In genomic region chr3:105722943-105723556, GRCh38 we compare ENCODE assay signal across 10 cellular contexts.
DNase-seq lines count a peak whose midpoint lies in the region; ATAC-seq, FAIRE-seq and TF ChIP-seq lines count a peak whose summit lies in the region.
"Had no signal": no experiment of that assay in that cellular context is flagged by ENCODE, and none has a peak within 500 bp of the region (broad histone marks: within the 10 kb centered on the region; RNA-seq: fewer than 3 reads in every experiment).

No MANE protein-coding gene starts in this region.

- H4K20me1 ChIP-seq in K562 (replicated peaks; ENCODE audit: control insufficient read depth, insufficient read depth, low read length), result no peaks in the 10 kb centered on the region

- intact Hi-C loops in K562 (cut with micrococcal nuclease), result no loop called here
- intact Hi-C loops in aorta (cut with DNase I), result no loop called here

- no peak for TF ChIP-seq RAD21 in K562 (CRISPR knock-in tag; conservative IDR thresholded peaks at IDR 0.05 in 1 of 2, IDR thresholded peaks at IDR 0.05 in 1 of 2)

- H3K4me3 Mint-ChIP-seq in WTC11, result no peak overlapping the region

- peak; percentile 5 for DNase-seq in GM12891 (ENCODE audit: insufficient read length, low spot score)
- DNase-seq in K562 (ENCODE audit: extremely low read depth in 1 of 4, low spot score in 3 of 4), result no peak
- DNase-seq in aorta, result no peak
- no peak for DNase-seq in kidney glomerular epithelial cell (lab: John Stamatoyannopoulos, UW)
- DNase-seq in activated CD4-positive, alpha-beta T cell treated with anti-CD3 and anti-CD28 coated beads, Interleukin-2, amount 50 U/mL, for 48 hours, result no peak
- no peak for DNase-seq in WTC11 (ENCODE audit: low spot score)
- DNase-seq: effector memory CD4-positive, alpha-beta T cell; Right ventricle myocardium superior had no signal

- 32% methylated on average over 3 of the region's 3 CpGs for WGBS in K562 (ENCODE audit: insufficient coverage, low coverage, missing lambda C conversion rate)
- WGBS in aorta, 2 donors, result 81 to 83% methylated on average over 3 of the region's 3 CpGs

- no peak overlapping the region for H3K4me2 ChIP-seq in K562 (ENCODE audit: insufficient read depth, low read length)

- H3K9me1 ChIP-seq in K562 (ENCODE audit: control insufficient read depth, insufficient read depth, low read length), result no peaks in the 10 kb centered on the region

- peak; percentile 78 for FAIRE-seq in GM12891 (lab: Jason Lieb, UNC)
- FAIRE-seq in K562 (lab: Jason Lieb, UNC), result no peak

- BruUV-seq in K562 (replicated peaks; lab: Mats Ljungman, UMichigan), result no TSS peak

- H3K36me3 Mint-ChIP-seq in WTC11, result peaks cover 28% of the 10 kb centered on the region

- H3K9me3 Mint-ChIP-seq in WTC11, result peaks cover 15% of the 10 kb centered on the region

- H3K27ac ChIP-seq in K562 (ENCODE audit: extremely low read depth, low read depth, low read length) (no peak overlapping the region), aorta (ENCODE audit: low read depth in 1 of 2, low read length in 2 of 2) (no peak overlapping the region)

- no peaks in the 10 kb centered on the region for H3K27me3 ChIP-seq in K562 (ENCODE audit: control insufficient read depth in 2 of 2, insufficient read depth in 2 of 2, low read length in 2 of 2)
- no peaks in the 10 kb centered on the region for H3K27me3 ChIP-seq in aorta (ENCODE audit: control insufficient read depth in 1 of 2, insufficient read depth in 2 of 2, low read length in 1 of 2)

- H3K27me3 Mint-ChIP-seq in WTC11 (ENCODE audit: low read depth), result no peaks in the 10 kb centered on the region

- H3K9me3 ChIP-seq in K562 (replicated peaks; ENCODE audit: control insufficient read depth, insufficient read depth, low read depth, low read length) (no peaks in the 10 kb centered on the region), aorta (ENCODE audit: control insufficient read depth, low read length) (no peaks in the 10 kb centered on the region)

- TF ChIP-seq CTCF in K562 (IDR thresholded peaks at IDR 0.05 in 2 of 3, conservative IDR thresholded peaks at IDR 0.05 in 1 of 3; ENCODE audit: insufficient read depth in 2 of 3, low read depth in 1 of 3, low read length in 3 of 3), result no peak
- no peak for TF ChIP-seq CTCF in WTC11 (IDR thresholded peaks at IDR 0.05)

- TF ChIP-seq POLR2A in GM12891 (IDR thresholded peaks at IDR 0.05; ENCODE audit: low read depth, low read length), result no peak
- TF ChIP-seq POLR2A in K562 (conservative IDR thresholded peaks at IDR 0.05), result no peak

- H3K79me2 ChIP-seq in K562 (ENCODE audit: control insufficient read depth, insufficient read depth, low read length), result no peaks in the 10 kb centered on the region

- no peaks in the 10 kb centered on the region; the same call in 2 of the 3 replicates for H3K36me3 ChIP-seq in K562 (ENCODE audit: control insufficient read depth, insufficient read depth, low read length)
- H3K36me3 ChIP-seq in aorta (ENCODE audit: control insufficient read depth in 1 of 2, insufficient read depth in 2 of 2, low read length in 1 of 2), result peaks cover 4 to 6% of the 10 kb centered on the region in 2 donors

- H3K4me3 ChIP-seq in K562 (no peak overlapping the region), aorta (ENCODE audit: low read length in 2 of 2) (no peak overlapping the region)

- no peak overlapping the region for H3K27ac Mint-ChIP-seq in WTC11

- peaks cover 6% of the 10 kb centered on the region; the same call in 1 of the 2 replicates for H3K4me1 Mint-ChIP-seq in WTC11

- CTCF ChIA-PET in K562 (lab: Yijun Ruan, JAX; ENCODE audit: low intra/inter-chr PET ratio) (no interaction called here), WTC11 (lab: Charles Lee) (no interaction called here)

- in situ Hi-C loops in K562 (cut with MboI), result loop anchor here (25.0 kb wide), 1 partner anchor 864 kb away; no protein-coding TSS in a partner anchor

- H3K4me1 ChIP-seq in K562 (replicated peaks in 1 of 2; ENCODE audit: control insufficient read depth in 2 of 2, insufficient read depth in 2 of 2, low read length in 2 of 2), result no peaks in the 10 kb centered on the region
- no peaks in the 10 kb centered on the region for H3K4me1 ChIP-seq in aorta (ENCODE audit: control insufficient read depth in 1 of 2, insufficient read depth in 2 of 2, low read length in 2 of 2)

- no peak overlapping the region for H3K9ac ChIP-seq in K562 (ENCODE audit: insufficient read depth in 1 of 2, low read depth in 2 of 2, low read length in 2 of 2)

- POLR2A ChIA-PET in K562 (lab: Yijun Ruan, JAX) (no interaction called here), WTC11 (lab: Charles Lee) (no interaction called here)

- no peak for TF ChIP-seq EP300 in K562 (IDR thresholded peaks at IDR 0.05; ENCODE audit: low read length)

- peak; percentile 100 for ATAC-seq in GM21381 (IDR thresholded peaks at IDR 0.05; ENCODE audit: unreplicated experiment)
- peak; percentile 100 for ATAC-seq in HG03460 (IDR thresholded peaks at IDR 0.05; ENCODE audit: unreplicated experiment)
- no peak for ATAC-seq in K562
- no peak for ATAC-seq in aorta (ENCODE audit: low FRiP score)
- no peak for ATAC-seq in WTC11

- no peak overlapping the region for H2AFZ ChIP-seq in K562 (ENCODE audit: low read depth, low read length)

TF ChIP-seq in GM12891, 5 proteins besides CTCF, POLR2A, EP300 and RAD21:
- no peak for TF ChIP-seq PAX5 (IDR thresholded peaks at IDR 0.05; ENCODE audit: insufficient read depth, low read length, severe bottlenecking)
- TF ChIP-seq SPI1 (IDR thresholded peaks at IDR 0.05; ENCODE audit: low read depth, low read length), result peak; percentile 95

TF ChIP-seq in K562, 482 proteins besides CTCF, POLR2A, EP300 and RAD21:
- TF ChIP-seq NFE2 (IDR thresholded peaks at IDR 0.05; ENCODE audit: low read depth), result 0 out of 2 replicates have a peak, but pooled peaks have one; percentile 19
- no peak for TF ChIP-seq SMAD2 (IDR thresholded peaks at IDR 0.05; ENCODE audit: low read depth, low read length)

TF ChIP-seq in WTC11, 78 proteins besides CTCF, POLR2A, EP300 and RAD21 (continues in another document):
- TF ChIP-seq NFYB (CRISPR knock-in tag; conservative IDR thresholded peaks at IDR 0.05; ENCODE audit: low read depth) (no peak), ZBTB21 (CRISPR knock-in tag; IDR thresholded peaks at IDR 0.05; ENCODE audit: borderline replicate concordance) (no peak), NR1H2 (CRISPR knock-in tag; IDR thresholded peaks at IDR 0.05) (no peak), JUN (CRISPR knock-in tag; IDR thresholded peaks at IDR 0.05) (no peak), CREB1 (CRISPR knock-in tag; IDR thresholded peaks at IDR 0.05) (no peak), ERG (CRISPR knock-in tag; IDR thresholded peaks at IDR 0.05) (no peak), ZSCAN18 (CRISPR knock-in tag; IDR thresholded peaks at IDR 0.05) (no peak), TEAD4 (CRISPR knock-in tag; IDR thresholded peaks at IDR 0.05) (no peak), E2F1 (CRISPR knock-in tag; IDR thresholded peaks at IDR 0.05) (no peak), ZNF219 (CRISPR knock-in tag; IDR thresholded peaks at IDR 0.05; ENCODE audit: borderline replicate concordance) (no peak), ATF6 (CRISPR knock-in tag; IDR thresholded peaks at IDR 0.05) (no peak), GTF2I (CRISPR knock-in tag; conservative IDR thresholded peaks at IDR 0.05) (no peak), ZNF263 (CRISPR knock-in tag; IDR thresholded peaks at IDR 0.05; ENCODE audit: low read depth) (no peak)

Comparison
In these comparisons a context has a peak if more than half of its experiments do, and no peak if none do; other contexts are left out.
1. ATAC-seq: peak in GM21381 (single experiment) and HG03460 (single experiment); none in K562 (single experiment), aorta (single experiment) and WTC11 (single experiment).